ENCODE assay signal across 1 cellular context in genomic region chr16:75421820-75422126, GRCh38.
TF ChIP-seq lines count a peak whose summit lies in the region.

No MANE protein-coding gene starts in this region.

TF ChIP-seq in GM12878, 131 proteins besides CTCF, POLR2A, EP300 and RAD21:
- TF ChIP-seq ATF7 (IDR thresholded peaks at IDR 0.05; ENCODE audit: low read depth), result peak; percentile 73
- TF ChIP-seq BHLHE40 (IDR thresholded peaks at IDR 0.05; ENCODE audit: borderline replicate concordance in 1 of 2, low read depth in 2 of 2, low read length in 1 of 2), result no peak
- no peak for TF ChIP-seq SMAD1 (IDR thresholded peaks at IDR 0.05; ENCODE audit: low read depth, partially characterized antibody)
- TF ChIP-seq SMC3 (IDR thresholded peaks at IDR 0.05; ENCODE audit: borderline replicate concordance, low read length), result no peak
- TF ChIP-seq BACH1 (IDR thresholded peaks at IDR 0.05; ENCODE audit: borderline replicate concordance), result no peak
- TF ChIP-seq RB1 (IDR thresholded peaks at IDR 0.05; ENCODE audit: borderline replicate concordance), result no peak
- no peak for TF ChIP-seq IRF4 (IDR thresholded peaks at IDR 0.05; ENCODE audit: low read depth, low read length)
- TF ChIP-seq, protein P1, sequence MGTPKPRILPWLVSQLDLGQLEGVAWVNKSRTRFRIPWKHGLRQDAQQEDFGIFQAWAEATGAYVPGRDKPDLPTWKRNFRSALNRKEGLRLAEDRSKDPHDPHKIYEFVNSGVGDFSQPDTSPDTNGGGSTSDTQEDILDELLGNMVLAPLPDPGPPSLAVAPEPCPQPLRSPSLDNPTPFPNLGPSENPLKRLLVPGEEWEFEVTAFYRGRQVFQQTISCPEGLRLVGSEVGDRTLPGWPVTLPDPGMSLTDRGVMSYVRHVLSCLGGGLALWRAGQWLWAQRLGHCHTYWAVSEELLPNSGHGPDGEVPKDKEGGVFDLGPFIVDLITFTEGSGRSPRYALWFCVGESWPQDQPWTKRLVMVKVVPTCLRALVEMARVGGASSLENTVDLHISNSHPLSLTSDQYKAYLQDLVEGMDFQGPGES (IDR thresholded peaks at IDR 0.05), result no peak
